1 cellular context compared by ENCODE assay signal in the genomic region with DNA sequence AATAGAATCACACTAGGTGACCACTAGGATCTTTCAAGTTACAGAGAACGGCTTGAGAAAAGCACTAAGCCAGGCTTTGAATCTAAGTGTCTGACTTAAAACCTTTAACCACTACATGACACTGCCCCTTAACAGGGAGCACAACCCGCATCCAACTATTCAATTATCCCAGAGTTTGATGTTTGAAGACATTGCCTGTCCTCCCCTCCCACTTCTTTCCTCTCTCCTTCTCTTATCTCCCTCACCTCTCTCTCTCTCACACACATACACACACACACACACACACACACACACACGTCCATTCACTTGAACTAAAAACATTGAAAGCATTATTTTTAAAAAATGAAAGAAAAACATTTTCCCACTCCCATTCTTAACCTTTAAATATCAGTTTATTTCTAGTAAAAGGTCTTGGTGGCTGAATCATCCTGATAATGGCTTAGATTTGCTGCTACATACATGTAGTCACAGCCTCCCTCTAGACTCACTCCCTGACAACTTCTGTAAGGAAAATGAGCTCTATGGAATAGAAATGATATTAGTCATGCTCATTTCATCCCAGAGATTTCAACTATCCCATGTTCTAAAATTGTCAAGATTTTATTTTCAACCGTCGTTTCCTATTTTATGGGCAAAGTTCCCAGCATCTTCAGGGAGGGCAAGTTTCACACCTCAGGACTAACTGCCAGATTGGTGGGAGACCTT.
TF ChIP-seq lines count a peak whose summit lies in the region.

No MANE protein-coding gene starts in this region.

TF ChIP-seq in HCT116, 20 proteins besides CTCF, POLR2A, EP300 and RAD21 (continued from another document):
- TF ChIP-seq, protein P1, sequence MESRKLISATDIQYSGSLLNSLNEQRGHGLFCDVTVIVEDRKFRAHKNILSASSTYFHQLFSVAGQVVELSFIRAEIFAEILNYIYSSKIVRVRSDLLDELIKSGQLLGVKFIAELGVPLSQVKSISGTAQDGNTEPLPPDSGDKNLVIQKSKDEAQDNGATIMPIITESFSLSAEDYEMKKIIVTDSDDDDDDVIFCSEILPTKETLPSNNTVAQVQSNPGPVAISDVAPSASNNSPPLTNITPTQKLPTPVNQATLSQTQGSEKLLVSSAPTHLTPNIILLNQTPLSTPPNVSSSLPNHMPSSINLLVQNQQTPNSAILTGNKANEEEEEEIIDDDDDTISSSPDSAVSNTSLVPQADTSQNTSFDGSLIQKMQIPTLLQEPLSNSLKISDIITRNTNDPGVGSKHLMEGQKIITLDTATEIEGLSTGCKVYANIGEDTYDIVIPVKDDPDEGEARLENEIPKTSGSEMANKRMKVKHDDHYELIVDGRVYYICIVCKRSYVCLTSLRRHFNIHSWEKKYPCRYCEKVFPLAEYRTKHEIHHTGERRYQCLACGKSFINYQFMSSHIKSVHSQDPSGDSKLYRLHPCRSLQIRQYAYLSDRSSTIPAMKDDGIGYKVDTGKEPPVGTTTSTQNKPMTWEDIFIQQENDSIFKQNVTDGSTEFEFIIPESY (IDR thresholded peaks at IDR 0.05; ENCODE audit: extremely low read depth, insufficient replicate concordance, low read length): no peak
- TF ChIP-seq TCF7L2 (IDR thresholded peaks at IDR 0.05; ENCODE audit: borderline replicate concordance, extremely low read depth, insufficient read depth, insufficient read length): no peak
- TF ChIP-seq, protein P2, sequence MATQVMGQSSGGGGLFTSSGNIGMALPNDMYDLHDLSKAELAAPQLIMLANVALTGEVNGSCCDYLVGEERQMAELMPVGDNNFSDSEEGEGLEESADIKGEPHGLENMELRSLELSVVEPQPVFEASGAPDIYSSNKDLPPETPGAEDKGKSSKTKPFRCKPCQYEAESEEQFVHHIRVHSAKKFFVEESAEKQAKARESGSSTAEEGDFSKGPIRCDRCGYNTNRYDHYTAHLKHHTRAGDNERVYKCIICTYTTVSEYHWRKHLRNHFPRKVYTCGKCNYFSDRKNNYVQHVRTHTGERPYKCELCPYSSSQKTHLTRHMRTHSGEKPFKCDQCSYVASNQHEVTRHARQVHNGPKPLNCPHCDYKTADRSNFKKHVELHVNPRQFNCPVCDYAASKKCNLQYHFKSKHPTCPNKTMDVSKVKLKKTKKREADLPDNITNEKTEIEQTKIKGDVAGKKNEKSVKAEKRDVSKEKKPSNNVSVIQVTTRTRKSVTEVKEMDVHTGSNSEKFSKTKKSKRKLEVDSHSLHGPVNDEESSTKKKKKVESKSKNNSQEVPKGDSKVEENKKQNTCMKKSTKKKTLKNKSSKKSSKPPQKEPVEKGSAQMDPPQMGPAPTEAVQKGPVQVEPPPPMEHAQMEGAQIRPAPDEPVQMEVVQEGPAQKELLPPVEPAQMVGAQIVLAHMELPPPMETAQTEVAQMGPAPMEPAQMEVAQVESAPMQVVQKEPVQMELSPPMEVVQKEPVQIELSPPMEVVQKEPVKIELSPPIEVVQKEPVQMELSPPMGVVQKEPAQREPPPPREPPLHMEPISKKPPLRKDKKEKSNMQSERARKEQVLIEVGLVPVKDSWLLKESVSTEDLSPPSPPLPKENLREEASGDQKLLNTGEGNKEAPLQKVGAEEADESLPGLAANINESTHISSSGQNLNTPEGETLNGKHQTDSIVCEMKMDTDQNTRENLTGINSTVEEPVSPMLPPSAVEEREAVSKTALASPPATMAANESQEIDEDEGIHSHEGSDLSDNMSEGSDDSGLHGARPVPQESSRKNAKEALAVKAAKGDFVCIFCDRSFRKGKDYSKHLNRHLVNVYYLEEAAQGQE (IDR thresholded peaks at IDR 0.05; ENCODE audit: low read depth): no peak
- no peak for TF ChIP-seq ZFX (IDR thresholded peaks at IDR 0.05)
- TF ChIP-seq CEBPB (IDR thresholded peaks at IDR 0.05; ENCODE audit: low read depth): no peak
- no peak for TF ChIP-seq ELF1 (IDR thresholded peaks at IDR 0.05; ENCODE audit: borderline replicate concordance, low read depth)
- no peak for TF ChIP-seq FOSL1 (IDR thresholded peaks at IDR 0.05; ENCODE audit: low read depth)
- no peak for TF ChIP-seq SP1 (IDR thresholded peaks at IDR 0.05; ENCODE audit: low read depth)
- no peak for TF ChIP-seq JUND (IDR thresholded peaks at IDR 0.05)
